In the genomic region with DNA sequence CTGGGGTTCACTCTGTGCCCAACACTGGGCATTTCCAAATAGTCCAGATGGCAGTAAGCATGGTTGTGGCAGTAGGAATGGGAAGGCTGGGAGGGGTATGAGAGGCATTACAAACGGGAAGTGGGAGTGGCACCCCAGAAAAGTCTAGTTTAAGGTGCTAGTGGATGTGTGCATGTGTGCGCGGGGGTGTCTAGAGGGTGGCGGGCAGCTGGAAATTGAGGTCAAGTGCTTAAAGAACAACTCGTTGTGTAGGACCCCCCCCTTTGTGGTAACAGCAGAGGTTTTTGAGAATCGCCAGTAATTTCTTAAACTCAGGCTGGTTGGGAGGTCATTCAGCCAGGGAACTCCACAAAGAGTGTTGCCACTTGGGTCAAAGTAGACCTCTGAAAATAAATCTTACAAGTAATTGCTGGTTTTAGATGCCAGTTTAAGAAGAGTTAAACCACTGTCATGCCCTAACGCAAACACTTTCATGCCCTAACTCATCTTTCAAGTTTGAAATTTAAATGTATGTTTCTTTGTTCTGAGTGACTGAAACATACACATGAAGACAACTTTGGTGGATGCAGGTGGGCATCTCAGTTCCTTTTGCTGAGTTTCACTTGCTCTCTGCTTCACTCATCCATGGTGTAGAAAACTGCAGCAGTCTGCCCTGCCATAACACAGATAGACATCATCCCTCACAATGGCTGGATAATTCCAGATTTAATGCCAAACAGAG, we compare ENCODE assay signal across 12 cellular contexts.
DNase-seq lines count a peak whose midpoint lies in the region; ATAC-seq, FAIRE-seq and TF ChIP-seq lines count a peak whose summit lies in the region.
"Had no signal": no experiment of that assay in that cellular context is flagged by ENCODE, and none has a peak within 500 bp of the region (broad histone marks: within the 10 kb centered on the region; RNA-seq: fewer than 3 reads in every experiment).

No MANE protein-coding gene starts in this region.

- DNase-seq in immature natural killer cell (no peak), pancreas (no peak), HEK293T (ENCODE audit: extremely low spot score) (no peak)
- DNase-seq in stimulated activated CD4-positive, alpha-beta T cell treated with anti-CD3 and anti-CD28 coated beads, Interleukin-15, amount 100 ng/mL, for 24 hours = no peak
- DNase-seq in effector memory CD4-positive, alpha-beta T cell = no peak
- DNase-seq: activated T-cell treated with anti-CD3 and anti-CD28 coated beads for 4 hours, colonic mucosa, NCI-H446 treated with DMSO at 0.1 percent for 48 hours had no signal

- no peaks in the 10 kb centered on the region for H3K4me1 ChIP-seq in pancreas
- H3K4me1 ChIP-seq in effector memory CD4-positive, alpha-beta T cell (ENCODE audit: control insufficient read depth, insufficient read depth, low read length, poor library complexity, severe bottlenecking) = no peaks in the 10 kb centered on the region
- H3K4me1 ChIP-seq: prostate gland had no signal

- peaks cover 6 to 25% (median 11%) of the 10 kb centered on the region in 3 donors for H3K36me3 Mint-ChIP-seq in immature natural killer cell

- no peaks in the 10 kb centered on the region for H3K9me3 Mint-ChIP-seq in immature natural killer cell

- H3K36me3 ChIP-seq in pancreas = no peaks in the 10 kb centered on the region
- H3K36me3 ChIP-seq in effector memory CD4-positive, alpha-beta T cell (ENCODE audit: control insufficient read depth, insufficient read depth, low read length) = peaks cover 4% of the 10 kb centered on the region
- H3K36me3 ChIP-seq: colonic mucosa, prostate gland had no signal

- no peaks in the 10 kb centered on the region for H3K9me3 ChIP-seq in pancreas
- no peaks in the 10 kb centered on the region for H3K9me3 ChIP-seq in effector memory CD4-positive, alpha-beta T cell (ENCODE audit: control insufficient read depth, low read length)
- H3K9me3 ChIP-seq: colonic mucosa, prostate gland had no signal

- 87 to 89% methylated on average over 7 of the region's 7 CpGs for WGBS in pancreas, 2 donors

- POLR2A ChIA-PET in HEK293T (lab: Yijun Ruan, JAX) = no interaction called here

- no peak overlapping the region for H3K4me3 ChIP-seq in pancreas
- no peak overlapping the region for H3K4me3 ChIP-seq in effector memory CD4-positive, alpha-beta T cell (ENCODE audit: insufficient read depth, low read depth, low read length, poor library complexity, severe bottlenecking)
- H3K4me3 ChIP-seq: colonic mucosa, prostate gland had no signal

- ATAC-seq in GM18867 (IDR thresholded peaks at IDR 0.05; ENCODE audit: unreplicated experiment) (peak; percentile 85), GM21717 (IDR thresholded peaks at IDR 0.05; ENCODE audit: unreplicated experiment) (peak; percentile 86), HG03342 (IDR thresholded peaks at IDR 0.05; ENCODE audit: unreplicated experiment) (peak; percentile 82), pancreas (no peak)

- FAIRE-seq in pancreas (lab: Jason Lieb, UNC) = no peak

- no peak overlapping the region for H3K27ac ChIP-seq in pancreas
- H3K27ac ChIP-seq in effector memory CD4-positive, alpha-beta T cell (ENCODE audit: insufficient read depth, low read length, poor library complexity, severe bottlenecking) = no peak overlapping the region
- H3K27ac ChIP-seq: colonic mucosa, prostate gland had no signal

- peak overlapping the region in 4 of 5 donors; percentile 26 to 77 (median 72) for H3K4me3 Mint-ChIP-seq in immature natural killer cell

- no peaks in the 10 kb centered on the region for H3K27me3 ChIP-seq in pancreas
- no peaks in the 10 kb centered on the region for H3K27me3 ChIP-seq in effector memory CD4-positive, alpha-beta T cell (replicated peaks; ENCODE audit: control insufficient read depth, insufficient read depth, low read length, poor library complexity, severe bottlenecking)
- H3K27me3 ChIP-seq: colonic mucosa had no signal

- H3K27me3 Mint-ChIP-seq in immature natural killer cell (ENCODE audit: low read depth in 3 of 3) = peaks cover 0 to 5% (median 4%) of the 10 kb centered on the region in 3 donors

- CTCF ChIA-PET in HEK293T (lab: Yijun Ruan, JAX) = no interaction called here

- H3K27ac Mint-ChIP-seq in immature natural killer cell = peak overlapping the region in 4 of 6 donors; percentile 20 to 59 (median 43)

- intact Hi-C loops in pancreas (cut with DNase I) = no loop called here

- TF ChIP-seq CTCF in pancreas (IDR thresholded peaks at IDR 0.05) = no peak

- peaks cover 45 to 55% of the 10 kb centered on the region in 2 donors for H3K4me1 Mint-ChIP-seq in immature natural killer cell

TF ChIP-seq in HEK293T, 16 proteins besides CTCF, POLR2A, EP300 and RAD21:
- TF ChIP-seq SUZ12 (IDR thresholded peaks at IDR 0.05) (no peak), ZNF384 (IDR thresholded peaks at IDR 0.05) (no peak), FOXM1 (IDR thresholded peaks at IDR 0.05; ENCODE audit: borderline replicate concordance) (no peak), HDGF (IDR thresholded peaks at IDR 0.05; ENCODE audit: borderline replicate concordance) (no peak), FOXA1 (IDR thresholded peaks at IDR 0.05) (no peak), SP1 (IDR thresholded peaks at IDR 0.05) (no peak), ELF4 (IDR thresholded peaks at IDR 0.05) (no peak), NFRKB (IDR thresholded peaks at IDR 0.05) (no peak), BHLHE40 (IDR thresholded peaks at IDR 0.05; ENCODE audit: borderline replicate concordance) (no peak), TARDBP (IDR thresholded peaks at IDR 0.05) (no peak), CTBP1 (IDR thresholded peaks at IDR 0.05; ENCODE audit: borderline replicate concordance) (no peak)

Comparison
In these comparisons a context has a peak if more than half of its experiments do, and no peak if none do; other contexts are left out.
1. ATAC-seq: peak in GM18867 (single experiment), GM21717 (single experiment) and HG03342 (single experiment); none in pancreas (0 of 4).